9 cellular contexts compared by ENCODE assay signal in the genomic region with DNA sequence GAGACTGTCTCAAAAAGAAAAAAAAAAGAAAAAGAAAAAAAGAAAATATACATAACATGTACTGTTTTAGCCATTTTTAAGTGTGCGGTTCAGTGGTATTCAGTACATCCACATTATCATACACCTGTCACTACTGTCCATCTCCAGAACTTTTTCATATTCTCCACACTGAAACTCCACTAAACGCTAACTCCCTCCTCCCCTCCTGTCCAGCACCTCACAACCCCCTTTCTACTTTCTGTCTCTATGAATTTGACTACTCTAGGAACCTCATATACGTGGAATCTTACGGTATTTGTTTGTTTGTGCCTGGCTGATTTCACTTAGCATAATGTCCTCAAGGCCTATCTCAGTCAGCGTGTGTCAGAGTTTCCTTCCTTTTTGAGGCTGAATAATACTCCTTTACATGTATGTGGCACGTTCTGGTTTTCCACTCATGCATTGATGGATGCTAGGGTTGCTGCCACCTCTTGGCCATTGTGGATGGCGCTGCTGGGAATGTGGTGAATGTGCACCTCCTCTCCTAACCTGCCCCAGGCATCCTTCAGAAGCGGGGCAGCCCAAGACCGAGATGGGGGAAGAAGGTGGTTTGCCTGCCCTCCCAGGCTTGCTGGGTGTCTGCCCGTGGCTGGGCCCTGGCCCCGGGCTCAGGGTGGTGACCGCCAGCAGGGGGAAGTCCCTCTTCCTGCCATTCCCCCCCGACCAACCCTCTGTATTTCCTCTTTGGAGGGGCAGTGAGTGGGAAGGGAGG.
A peak's percentile ranks its signal among the peaks of the same experiment; 100 is the strongest.
DNase-seq lines count a peak whose midpoint lies in the region; ATAC-seq and TF ChIP-seq lines count a peak whose summit lies in the region.
"Had no signal": no experiment of that assay in that cellular context is flagged by ENCODE, and none has a peak within 500 bp of the region (broad histone marks: within the 10 kb centered on the region; RNA-seq: fewer than 3 reads in every experiment).

No MANE protein-coding gene starts in this region.

- DNase-seq in ELR (ENCODE audit: low read depth) (peak; percentile 56), NT2/D1 (ENCODE audit: low read depth, low spot score) (no peak), NK-92 (lab: John Stamatoyannopoulos, UW; ENCODE audit: unreplicated experiment) (no peak), NCI-H2081 (lab: John Stamatoyannopoulos, UW) (no peak), pons (ENCODE audit: low spot score) (no peak), Ammon's horn (ENCODE audit: low spot score) (no peak)
- no peak for DNase-seq in central memory CD8-positive, alpha-beta T cell (ENCODE audit: low spot score in 2 of 2)
- DNase-seq: sigmoid colon had no signal

- ATAC-seq in central memory CD8-positive, alpha-beta T cell (replicated peaks; ENCODE audit: extremely low read depth, poor library complexity, severe bottlenecking): no peak

- H3K27ac Mint-ChIP-seq in central memory CD8-positive, alpha-beta T cell (ENCODE audit: low read depth): peak overlapping the region; percentile 97

- H3K9ac ChIP-seq in NT2/D1 (ENCODE audit: insufficient read length, low read depth): peak overlapping the region; percentile 72

- H3K27ac ChIP-seq in neutrophil: peak overlapping the region; percentile 63
- H3K27ac ChIP-seq: sigmoid colon had no signal

- H3K4me3 ChIP-seq in NT2/D1 (ENCODE audit: insufficient read length, low read depth) (no peak overlapping the region), neutrophil (ENCODE audit: low read depth in 1 of 2, low read length in 1 of 2) (no peak overlapping the region)
- H3K4me3 ChIP-seq: sigmoid colon had no signal

- peak overlapping the region; percentile 36 for H3K4me3 Mint-ChIP-seq in central memory CD8-positive, alpha-beta T cell

- no peaks in the 10 kb centered on the region for H3K27me3 Mint-ChIP-seq in central memory CD8-positive, alpha-beta T cell

- H3K36me3 Mint-ChIP-seq in central memory CD8-positive, alpha-beta T cell (ENCODE audit: insufficient read depth): peaks cover 12% of the 10 kb centered on the region

- H3K9me3 ChIP-seq in NT2/D1 (ENCODE audit: insufficient read depth, low read length): no peaks in the 10 kb centered on the region; the same call in 1 of the 2 replicates
- no peaks in the 10 kb centered on the region for H3K9me3 ChIP-seq in neutrophil
- H3K9me3 ChIP-seq: sigmoid colon had no signal

- H3K27me3 ChIP-seq in NT2/D1 (ENCODE audit: insufficient read depth, insufficient read length) (no peaks in the 10 kb centered on the region), neutrophil (no peaks in the 10 kb centered on the region)
- H3K27me3 ChIP-seq: sigmoid colon had no signal

- peaks cover 84% of the 10 kb centered on the region for H3K4me1 Mint-ChIP-seq in central memory CD8-positive, alpha-beta T cell

- H3K9me3 Mint-ChIP-seq in central memory CD8-positive, alpha-beta T cell: no peaks in the 10 kb centered on the region

- TF ChIP-seq CTCF in neutrophil (IDR thresholded peaks at IDR 0.05): no peak

- H3K36me3 ChIP-seq in NT2/D1 (ENCODE audit: insufficient read depth, insufficient read length, low read length) (peaks cover 13% of the 10 kb centered on the region), neutrophil (no peaks in the 10 kb centered on the region)
- H3K36me3 ChIP-seq: sigmoid colon had no signal

- peaks cover 39% of the 10 kb centered on the region for H3K4me1 ChIP-seq in NT2/D1 (ENCODE audit: insufficient read depth, insufficient read length)
- H3K4me1 ChIP-seq in neutrophil (ENCODE audit: control insufficient read depth in 1 of 2, insufficient read depth in 1 of 2, low read depth in 1 of 2, low read length in 1 of 2): peaks cover 28 to 30% of the 10 kb centered on the region in 2 experiments
